9 cellular contexts compared by ENCODE assay signal in the genomic region with DNA sequence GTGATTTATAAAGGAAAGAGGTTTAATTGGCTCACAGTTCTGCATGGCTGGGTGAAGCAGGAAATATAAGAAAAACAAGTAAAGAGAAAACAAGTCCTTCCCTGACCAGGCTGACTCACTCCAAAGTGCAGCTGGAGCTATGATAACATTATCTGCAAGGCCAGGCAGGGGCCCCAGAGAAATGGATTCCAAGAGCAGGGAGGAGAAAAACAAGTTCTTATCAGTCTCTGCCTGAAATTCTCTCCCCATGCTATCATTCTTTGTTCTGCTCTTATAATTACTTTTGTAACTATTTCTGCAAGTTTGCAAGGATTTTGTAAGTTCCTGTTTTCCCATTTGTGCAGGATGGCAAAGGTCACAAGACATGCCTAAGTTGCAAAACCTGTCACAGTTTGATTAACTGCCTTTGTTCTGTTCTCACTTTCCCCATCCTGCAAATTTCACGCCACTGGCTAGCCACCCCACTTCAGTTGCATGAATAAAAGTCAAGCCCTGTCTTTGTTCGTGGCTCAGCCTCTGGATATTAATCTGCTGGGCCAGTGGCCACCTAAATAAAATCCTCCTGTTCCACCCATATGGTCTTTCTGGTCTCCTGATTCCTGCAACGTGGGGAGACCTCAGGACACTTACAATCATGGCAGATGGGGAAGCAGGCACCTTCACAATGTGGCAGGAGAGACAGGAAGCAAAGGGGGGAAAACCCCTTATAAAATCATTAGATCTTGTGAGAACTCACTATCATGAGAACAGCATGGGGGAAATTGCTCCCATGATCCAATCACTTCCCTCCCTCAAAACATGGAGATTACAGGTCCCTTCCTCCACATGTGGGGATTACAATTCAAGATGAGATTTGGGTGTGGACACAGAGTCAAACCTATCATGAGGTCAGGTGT. TPM values are rescaled to one million over a fixed set of nuclear protein-coding genes. Genes with fewer than 3 reads are reported as not detected.
DNase-seq lines count a peak whose midpoint lies in the region; ATAC-seq, FAIRE-seq and TF ChIP-seq lines count a peak whose summit lies in the region.
"Had no signal": no experiment of that assay in that cellular context is flagged by ENCODE, and none has a peak within 500 bp of the region (broad histone marks: within the 10 kb centered on the region; RNA-seq: fewer than 3 reads in every experiment).

No MANE protein-coding gene starts in this region.

- no peaks in the 10 kb centered on the region for H3K79me2 ChIP-seq in fibroblast of lung (ENCODE audit: control insufficient read depth, insufficient read depth, low read length)

- ATAC-seq in GM19463 (IDR thresholded peaks at IDR 0.05; ENCODE audit: unreplicated experiment) = no peak
- ATAC-seq in GM21367 (IDR thresholded peaks at IDR 0.05; ENCODE audit: unreplicated experiment) = no peak

- H3K27ac ChIP-seq in Peyer's patch (peak overlapping the region in 3 of 4 donors; percentile 44 to 76 (median 54)), fibroblast of lung (ENCODE audit: insufficient read depth, low read length) (no peak overlapping the region), neutrophil (peak overlapping the region; percentile 87)

- no peaks in the 10 kb centered on the region for H4K20me1 ChIP-seq in fibroblast of lung (ENCODE audit: control insufficient read depth, extremely low read depth, insufficient read depth, low read length)

- H3K36me3 ChIP-seq in Peyer's patch = no peaks in the 10 kb centered on the region
- no peaks in the 10 kb centered on the region for H3K36me3 ChIP-seq in fibroblast of lung (ENCODE audit: control insufficient read depth, insufficient read depth, low read length)
- no peaks in the 10 kb centered on the region for H3K36me3 ChIP-seq in neutrophil

- DNase-seq in CMK (ENCODE audit: low read depth) = peak; percentile 52
- peak in 2 of 3 donors; percentile 54 to 76 for DNase-seq in Peyer's patch
- peak; percentile 91 to 93 for DNase-seq in fibroblast of lung (ENCODE audit: low read depth in 2 of 2)
- no peak for DNase-seq in NCI-H2107 treated with DMSO at 0.1 percent for 48 hours (lab: John Stamatoyannopoulos, UW; ENCODE audit: unreplicated experiment)
- DNase-seq in GM12891 (ENCODE audit: insufficient read length, low spot score) = no peak

- H3K9ac ChIP-seq in fibroblast of lung (ENCODE audit: insufficient read depth, low read length) = no peak overlapping the region

- FAIRE-seq in GM12891 (lab: Jason Lieb, UNC) = no peak

- H3K4me3 ChIP-seq in Peyer's patch (no peak overlapping the region), fibroblast of lung (replicated peaks in 1 of 4; ENCODE audit: control extremely low read depth in 1 of 4, insufficient read depth in 1 of 4, low read depth in 3 of 4, low read length in 4 of 4) (no peak overlapping the region), neutrophil (ENCODE audit: low read depth in 1 of 2, low read length in 1 of 2) (peak overlapping the region; percentile 17 to 31)

- H2AFZ ChIP-seq in fibroblast of lung (ENCODE audit: low read length) = no peak overlapping the region

- peak overlapping the region; percentile 8 for H3K4me2 ChIP-seq in fibroblast of lung (ENCODE audit: extremely low read depth, insufficient read depth, low read length)

- TF ChIP-seq POLR2A in Peyer's patch (IDR thresholded peaks at IDR 0.05) (no peak), GM12891 (IDR thresholded peaks at IDR 0.05; ENCODE audit: low read depth, low read length) (no peak)

- no peaks in the 10 kb centered on the region for H3K9me3 ChIP-seq in Peyer's patch
- H3K9me3 ChIP-seq in fibroblast of lung (ENCODE audit: control insufficient read depth, insufficient read depth, low read depth, low read length) = no peaks in the 10 kb centered on the region
- H3K9me3 ChIP-seq in neutrophil = no peaks in the 10 kb centered on the region

- H3K27me3 ChIP-seq in Peyer's patch (no peaks in the 10 kb centered on the region), fibroblast of lung (ENCODE audit: control insufficient read depth, insufficient read depth, low read length) (no peaks in the 10 kb centered on the region), neutrophil (no peaks in the 10 kb centered on the region)

- H3K4me1 ChIP-seq in Peyer's patch = peaks cover 0 to 6% (median 2%) of the 10 kb centered on the region in 4 donors
- H3K4me1 ChIP-seq in fibroblast of lung (ENCODE audit: control insufficient read depth, extremely low read depth, insufficient read depth, low read length) = peaks cover 5% of the 10 kb centered on the region
- H3K4me1 ChIP-seq in neutrophil (ENCODE audit: control insufficient read depth in 1 of 2, insufficient read depth in 1 of 2, low read depth in 1 of 2, low read length in 1 of 2) = peaks cover 30 to 37% of the 10 kb centered on the region in 2 experiments

- TF ChIP-seq CTCF in Peyer's patch (IDR thresholded peaks at IDR 0.05) (no peak), fibroblast of lung (conservative IDR thresholded peaks at IDR 0.05 in 1 of 2, IDR thresholded peaks at IDR 0.05 in 1 of 2; ENCODE audit: low read depth in 1 of 2, low read length in 2 of 2) (no peak), neutrophil (IDR thresholded peaks at IDR 0.05) (no peak)

TF ChIP-seq in GM12891, 5 proteins besides CTCF, POLR2A, EP300 and RAD21:
- TF ChIP-seq POLR2AphosphoS5 (IDR thresholded peaks at IDR 0.05; ENCODE audit: low read depth, low read length) (no peak), TAF1 (IDR thresholded peaks at IDR 0.05; ENCODE audit: low read depth, low read length) (no peak)

RNA-seq across cellular contexts. Expression of gene ABCA9, which starts 13.1 kb away (rescaled TPM):
- total RNA-seq in Peyer's patch = 10 to 100 TPM in 3 of 4 donors, 1 to 10 TPM in 1; 8.6 to 35.9 (median 20.6) TPM
- 3.1 and 14.1 TPM in 2 replicates for total RNA-seq in fibroblast of lung
- polyA plus RNA-seq in fibroblast of lung = 1.6 and 1.8 TPM in 2 replicates
- 0.77 and 1.0 TPM in 2 replicates for polyA plus RNA-seq in fibroblast of lung (2012)
- 0.55 and 1.1 TPM in 2 replicates for polyA minus RNA-seq in fibroblast of lung (ENCODE audit: low replicate concordance)
- polyA plus RNA-seq in GM12891 (2012; ENCODE audit: low read depth, missing spikeins) = 0.49 TPM
- total RNA-seq: activated CD8-positive, alpha-beta memory T cell treated with anti-CD3 and anti-CD28 coated beads for 36 hours had no signal

Comparison
In these comparisons a context has a peak if more than half of its experiments do, and no peak if none do; other contexts are left out.
1. DNase-seq: peak in CMK (single experiment), Peyer's patch (2 of 3) and fibroblast of lung (2 of 2); none in NCI-H2107 treated with DMSO at 0.1 percent for 48 hours (single experiment) and GM12891 (single experiment).
2. H3K4me3 ChIP-seq: peak in neutrophil (2 of 2); none in Peyer's patch (0 of 4) and fibroblast of lung (0 of 4).